Comparison of ENCODE assay signal across 9 cellular contexts in genomic region chr17:75295220-75296158, GRCh38. TPM values are rescaled to one million over a fixed set of nuclear protein-coding genes. Genes with fewer than 3 reads are reported as not detected.
DNase-seq lines count a peak whose midpoint lies in the region; ATAC-seq and TF ChIP-seq lines count a peak whose summit lies in the region.
"Had no signal": no experiment of that assay in that cellular context is flagged by ENCODE, and none has a peak within 500 bp of the region (broad histone marks: within the 10 kb centered on the region; RNA-seq: fewer than 3 reads in every experiment).

No MANE protein-coding gene starts in this region.

- H3K27me3 ChIP-seq in neutrophil = no peaks in the 10 kb centered on the region

- peak overlapping the region; percentile 19 to 23 for H3K4me3 ChIP-seq in neutrophil (ENCODE audit: low read depth in 1 of 2, low read length in 1 of 2)

- H3K4me3 Mint-ChIP-seq in activated CD4-positive, alpha-beta memory T cell treated with anti-CD3 and anti-CD28 coated beads for 36 hours = peak overlapping the region; percentile 37
- H3K4me3 Mint-ChIP-seq: nephron had no signal

- H3K4me1 Mint-ChIP-seq in activated CD4-positive, alpha-beta memory T cell treated with anti-CD3 and anti-CD28 coated beads for 36 hours (ENCODE audit: low read depth) = peaks cover 35% of the 10 kb centered on the region
- H3K4me1 Mint-ChIP-seq: nephron had no signal

- DNase-seq in Right ventricle myocardium inferior (ENCODE audit: missing footprints) (no peak), cardiac septum (ENCODE audit: low spot score) (no peak), ecto neural progenitor cell (ENCODE audit: low spot score) (no peak), mucosa of gallbladder (ENCODE audit: low spot score) (no peak), dedifferentiated amniotic fluid mesenchymal stem cell (ENCODE audit: extremely low spot score) (no peak)
- peak; percentile 58 for DNase-seq in activated CD4-positive, alpha-beta memory T cell treated with anti-CD3 and anti-CD28 coated beads for 36 hours

- peak overlapping the region; percentile 96 for H3K27ac ChIP-seq in neutrophil

- peaks cover 42 to 59% of the 10 kb centered on the region in 2 experiments for H3K4me1 ChIP-seq in neutrophil (ENCODE audit: control insufficient read depth in 1 of 2, insufficient read depth in 1 of 2, low read depth in 1 of 2, low read length in 1 of 2)

- H3K36me3 Mint-ChIP-seq in activated CD4-positive, alpha-beta memory T cell treated with anti-CD3 and anti-CD28 coated beads for 36 hours = no peaks in the 10 kb centered on the region

- no peaks in the 10 kb centered on the region for H3K36me3 ChIP-seq in neutrophil

- intact Hi-C loops in Right ventricle myocardium inferior (cut with DNase I) = no loop called here
- intact Hi-C loops in cardiac septum (cut with DNase I) = loop anchor here (2.0 kb wide), 1 partner anchor 25 kb away; no protein-coding TSS in a partner anchor
- intact Hi-C loops in activated CD4-positive, alpha-beta memory T cell treated with anti-CD3 and anti-CD28 coated beads for 36 hours (cut with micrococcal nuclease) = loop anchor here (2.0 to 10.0 kb wide), 2 partner anchors 43 to 489 kb away; partner anchors contain the start of gene UNK

- POLR2A ChIA-PET in activated CD4-positive, alpha-beta memory T cell treated with anti-CD3 and anti-CD28 coated beads for 36 hours (lab: Charles Lee) = interaction anchor here (0.7 to 2.9 kb wide), 6 partner anchors 20 to 110 kb away, joined by 3 to 16 read pairs (median 6); partner anchors contain the start of genes GGA3, GRB2, MIF4GD and MRPS7

- H3K9me3 ChIP-seq in neutrophil = no peaks in the 10 kb centered on the region

- no peaks in the 10 kb centered on the region for H3K9me3 Mint-ChIP-seq in activated CD4-positive, alpha-beta memory T cell treated with anti-CD3 and anti-CD28 coated beads for 36 hours
- H3K9me3 Mint-ChIP-seq: nephron had no signal

- CTCF ChIA-PET in activated CD4-positive, alpha-beta memory T cell treated with anti-CD3 and anti-CD28 coated beads for 36 hours (lab: Charles Lee) = interaction anchor here (0.9 to 4.7 kb wide), 5 partner anchors 20 to 117 kb away, joined by 3 to 24 read pairs (median 4); partner anchors contain the start of gene MIF4GD

- peak; percentile 53 for ATAC-seq in Right ventricle myocardium inferior
- peak; percentile 54 for ATAC-seq in HG03060 (IDR thresholded peaks at IDR 0.05; ENCODE audit: low read depth, unreplicated experiment)

- H3K27me3 Mint-ChIP-seq in activated CD4-positive, alpha-beta memory T cell treated with anti-CD3 and anti-CD28 coated beads for 36 hours = no peaks in the 10 kb centered on the region

- no peak for TF ChIP-seq CTCF in neutrophil (IDR thresholded peaks at IDR 0.05)

- H3K27ac Mint-ChIP-seq in activated CD4-positive, alpha-beta memory T cell treated with anti-CD3 and anti-CD28 coated beads for 36 hours = peak overlapping the region; percentile 99
- H3K27ac Mint-ChIP-seq: nephron had no signal

RNA-seq across cellular contexts. Expression of gene SLC25A19, which starts 6.3 kb away (rescaled TPM):
- total RNA-seq in Right ventricle myocardium inferior (19.5 TPM), cardiac septum (8.5 TPM), mucosa of gallbladder (17.0 TPM)
- total RNA-seq in activated CD4-positive, alpha-beta memory T cell treated with anti-CD3 and anti-CD28 coated beads for 36 hours = 10 to 100 TPM; 57.9 to 62.3 TPM

RNA-seq across cellular contexts. Expression of gene MIF4GD, which starts 24.5 kb away (rescaled TPM):
- 15.1 TPM for total RNA-seq in Right ventricle myocardium inferior
- 18.1 TPM for total RNA-seq in cardiac septum
- total RNA-seq in activated CD4-positive, alpha-beta memory T cell treated with anti-CD3 and anti-CD28 coated beads for 36 hours = 10 to 100 TPM; 50.2 to 57.2 TPM
- 25.5 TPM for total RNA-seq in mucosa of gallbladder

RNA-seq across cellular contexts. Expression of gene MRPS7, which starts 33.8 kb away (rescaled TPM):
- total RNA-seq in Right ventricle myocardium inferior (123 TPM), cardiac septum (102 TPM), mucosa of gallbladder (55.1 TPM)
- total RNA-seq in activated CD4-positive, alpha-beta memory T cell treated with anti-CD3 and anti-CD28 coated beads for 36 hours = 10 to 100 TPM; 72.9 to 76.1 TPM

RNA-seq across cellular contexts. Expression of gene GGA3, which starts 34.1 kb away (rescaled TPM):
- total RNA-seq in Right ventricle myocardium inferior (25.1 TPM), cardiac septum (24.2 TPM), mucosa of gallbladder (44.5 TPM)
- 10 to 100 TPM; 68.5 to 70.7 TPM for total RNA-seq in activated CD4-positive, alpha-beta memory T cell treated with anti-CD3 and anti-CD28 coated beads for 36 hours
